In genomic region chr7:149873968-149874643, GRCh38 we compare ENCODE assay signal across 8 cellular contexts. TPM values are rescaled to one million over a fixed set of nuclear protein-coding genes. Genes with fewer than 3 reads are reported as not detected.
DNase-seq lines count a peak whose midpoint lies in the region; ATAC-seq and TF ChIP-seq lines count a peak whose summit lies in the region.

TSS of gene ATP6V0E2 (plus strand) at chr7:149873969. CDS start at chr7:149874066, 97 bp downstream.

- H3K4me3 Mint-ChIP-seq in natural killer cell: peak within 1 kb of the TSS; percentile 92

- H3K9me2 ChIP-seq in OCI-LY1 (ENCODE audit: low read depth, low read length): no peaks in the 10 kb centered on the region

- H3K27me3 ChIP-seq in HAP-1 (ENCODE audit: low read depth) (no peaks in the 10 kb centered on the region), OCI-LY1 (ENCODE audit: insufficient read depth, low read length) (no peaks in the 10 kb centered on the region), endocrine pancreas (ENCODE audit: control insufficient read depth, insufficient read depth, low read length) (no peaks in the 10 kb centered on the region)

- TF ChIP-seq CTCF in OCI-LY1 (IDR thresholded peaks at IDR 0.05; ENCODE audit: low read length) (no peak), natural killer cell (IDR thresholded peaks at IDR 0.05) (no peak)

- H4K20me1 ChIP-seq in OCI-LY1 (ENCODE audit: insufficient read depth, low read length): no peaks in the 10 kb centered on the region

- peak; percentile 74 for TF ChIP-seq POLR2A in GM18505 (IDR thresholded peaks at IDR 0.05; ENCODE audit: borderline replicate concordance, extremely low read depth, insufficient read depth, insufficient read length)

- H2AFZ ChIP-seq in OCI-LY1 (ENCODE audit: low read length): peak within 1 kb of the TSS; percentile 45; the same call in 1 of the 2 replicates

- no peaks in the 10 kb centered on the region for H3K79me2 ChIP-seq in OCI-LY1 (ENCODE audit: insufficient read depth, low read length)

- no peaks in the 10 kb centered on the region for H3K27me3 Mint-ChIP-seq in natural killer cell (ENCODE audit: low read depth in 2 of 2)

- peak; percentile 17 for ATAC-seq in GM18505 (IDR thresholded peaks at IDR 0.05; ENCODE audit: unreplicated experiment)
- no peak for ATAC-seq in natural killer cell

- H3K4me1 ChIP-seq in HAP-1 (peaks cover 15% of the 10 kb centered on the region), OCI-LY1 (ENCODE audit: insufficient read depth, low read length, severe bottlenecking) (peaks cover 42% of the 10 kb centered on the region), endocrine pancreas (ENCODE audit: control insufficient read depth, insufficient read depth, low read length) (no peaks in the 10 kb centered on the region)

- no peaks in the 10 kb centered on the region for H3F3A ChIP-seq in OCI-LY1 (ENCODE audit: insufficient read depth, low read length)

- no peak within 1 kb of the TSS for H3K27ac ChIP-seq in OCI-LY1 (ENCODE audit: low read depth, low read length, poor library complexity, severe bottlenecking)

- H3K9ac ChIP-seq in OCI-LY1 (ENCODE audit: low read length): peak within 1 kb of the TSS; percentile 70
- peak within 1 kb of the TSS; percentile 56 for H3K9ac ChIP-seq in endocrine pancreas (ENCODE audit: control insufficient read depth, insufficient read depth, low read length)

- no peaks in the 10 kb centered on the region for H3K36me3 Mint-ChIP-seq in natural killer cell

- H3K4me1 Mint-ChIP-seq in natural killer cell: peaks cover 50 to 59% of the 10 kb centered on the region in 2 donors

- H3K9me3 ChIP-seq in HAP-1 (no peaks in the 10 kb centered on the region), OCI-LY1 (ENCODE audit: low read length) (no peaks in the 10 kb centered on the region), endocrine pancreas (ENCODE audit: control insufficient read depth, low read length) (no peaks in the 10 kb centered on the region)

- peak within 1 kb of the TSS; percentile 86 for H3K4me2 ChIP-seq in OCI-LY1 (ENCODE audit: low read length)

- DNase-seq in HAP-1 (ENCODE audit: low spot score in 2 of 2): no peak
- DNase-seq in natural killer cell: no peak
- DNase-seq in GOT3 (lab: John Stamatoyannopoulos, UW): no peak
- DNase-seq in T1000 (lab: John Stamatoyannopoulos, UW): no peak
- DNase-seq in activated CD4-positive, CD25-positive, alpha-beta regulatory T cell (lab: John Stamatoyannopoulos, UW): no peak

- H3K9me3 Mint-ChIP-seq in natural killer cell: no peaks in the 10 kb centered on the region

- H3K36me3 ChIP-seq in HAP-1 (replicated peaks) (peaks cover 20% of the 10 kb centered on the region), OCI-LY1 (ENCODE audit: insufficient read depth, low read length) (peaks cover 4% of the 10 kb centered on the region; the same call in 1 of the 2 replicates), endocrine pancreas (ENCODE audit: control insufficient read depth, insufficient read depth, low read length) (no peaks in the 10 kb centered on the region)

- H3K4me3 ChIP-seq in HAP-1 (peak within 1 kb of the TSS; percentile 76), OCI-LY1 (ENCODE audit: low read depth, low read length, poor library complexity, severe bottlenecking) (peak within 1 kb of the TSS; percentile 77), endocrine pancreas (ENCODE audit: control insufficient read depth, insufficient read depth, low read length) (peak within 1 kb of the TSS; percentile 78)

- in situ Hi-C loops in HAP-1 (cut with MboI; ENCODE audit: low sequenced_read_pairs): no loop called here

- intact Hi-C loops in natural killer cell (cut with micrococcal nuclease): loop anchor here (5.0 kb wide), 1 partner anchor 37 kb away; the partner anchor contains the start of gene ZNF862

- peak within 1 kb of the TSS; percentile 19 to 82 for H3K27ac Mint-ChIP-seq in natural killer cell

RNA-seq across cellular contexts. Expression of gene ATP6V0E2, which starts in this region (rescaled TPM):
- total RNA-seq in natural killer cell: 10 to 100 TPM; 23.2 to 39.4 (median 34.9) TPM
